ENCODE assay signal across 18 cellular contexts in genomic region chr6:110728501-110728900, GRCh38.
A peak's percentile ranks its signal among the peaks of the same experiment; 100 is the strongest.
DNase-seq lines count a peak whose midpoint lies in the region; ATAC-seq and TF ChIP-seq lines count a peak whose summit lies in the region.
"Had no signal": no experiment of that assay in that cellular context is flagged by ENCODE, and none has a peak within 500 bp of the region (broad histone marks: within the 10 kb centered on the region; RNA-seq: fewer than 3 reads in every experiment).

No MANE protein-coding gene starts in this region.

- H3K27ac Mint-ChIP-seq in activated CD4-positive, alpha-beta memory T cell treated with anti-CD3 and anti-CD28 coated beads, Interleukin-2, amount 10 ng/mL, durations not matched to agents 7 days and 5 days, result no peak overlapping the region
- H3K27ac Mint-ChIP-seq: activated B cell treated with CpG ODN at 0.5 μM for 24 hours; activated naive CD4-positive, alpha-beta T cell treated with anti-CD3 and anti-CD28 coated beads, Interleukin-2, amount 50 U/mL, for 24 hours had no signal

- peak overlapping the region; percentile 47 for H3K27ac ChIP-seq in OCI-LY3 (ENCODE audit: low read length)
- H3K27ac ChIP-seq: heart left ventricle, parathyroid adenoma, upper lobe of left lung had no signal

- H3K27me3 Mint-ChIP-seq in activated CD4-positive, alpha-beta memory T cell treated with anti-CD3 and anti-CD28 coated beads, Interleukin-2, amount 10 ng/mL, durations not matched to agents 7 days and 5 days, result no peaks in the 10 kb centered on the region
- H3K27me3 Mint-ChIP-seq: activated B cell treated with CpG ODN at 0.5 μM for 24 hours; activated naive CD4-positive, alpha-beta T cell treated with anti-CD3 and anti-CD28 coated beads, Interleukin-2, amount 50 U/mL, for 24 hours had no signal

- H3K36me3 ChIP-seq in OCI-LY3 (replicated peaks; ENCODE audit: low read depth, low read length), result no peaks in the 10 kb centered on the region
- H3K36me3 ChIP-seq: upper lobe of left lung had no signal

- no peak overlapping the region for H2AFZ ChIP-seq in OCI-LY3 (ENCODE audit: low read depth, low read length)
- H2AFZ ChIP-seq: parathyroid adenoma had no signal

- no peaks in the 10 kb centered on the region for H3K9me3 ChIP-seq in OCI-LY3 (ENCODE audit: insufficient read depth, low read length)
- H3K9me3 ChIP-seq: heart left ventricle, upper lobe of left lung had no signal

- no peak overlapping the region for H3K9ac ChIP-seq in OCI-LY3 (ENCODE audit: low read length)
- H3K9ac ChIP-seq: parathyroid adenoma had no signal

- peaks cover 10% of the 10 kb centered on the region for H3K36me3 Mint-ChIP-seq in activated CD4-positive, alpha-beta memory T cell treated with anti-CD3 and anti-CD28 coated beads, Interleukin-2, amount 10 ng/mL, durations not matched to agents 7 days and 5 days (ENCODE audit: low read depth)

- H3K4me2 ChIP-seq in OCI-LY3 (ENCODE audit: low read length), result peak overlapping the region; percentile 52

- H3K79me2 ChIP-seq in OCI-LY3 (ENCODE audit: low read length), result no peaks in the 10 kb centered on the region
- H3K79me2 ChIP-seq: parathyroid adenoma had no signal

- H3K4me1 Mint-ChIP-seq in activated CD4-positive, alpha-beta memory T cell treated with anti-CD3 and anti-CD28 coated beads, Interleukin-2, amount 10 ng/mL, durations not matched to agents 7 days and 5 days, result no peaks in the 10 kb centered on the region
- H3K4me1 Mint-ChIP-seq: activated naive CD4-positive, alpha-beta T cell treated with anti-CD3 and anti-CD28 coated beads, Interleukin-2, amount 50 U/mL, for 24 hours had no signal

- no peaks in the 10 kb centered on the region for H3K27me3 ChIP-seq in OCI-LY3 (ENCODE audit: low read depth, low read length)
- H3K27me3 ChIP-seq: heart left ventricle, upper lobe of left lung had no signal

- peak; percentile 90 for ATAC-seq in GM19043 (IDR thresholded peaks at IDR 0.05; ENCODE audit: low read depth, unreplicated experiment)
- peak; percentile 75 for ATAC-seq in HG02938 (IDR thresholded peaks at IDR 0.05; ENCODE audit: unreplicated experiment)
- no peak for ATAC-seq in GM18502 (IDR thresholded peaks at IDR 0.05; ENCODE audit: poor library complexity, unreplicated experiment)
- ATAC-seq: heart left ventricle had no signal

- H3K9me3 Mint-ChIP-seq in activated CD4-positive, alpha-beta memory T cell treated with anti-CD3 and anti-CD28 coated beads, Interleukin-2, amount 10 ng/mL, durations not matched to agents 7 days and 5 days, result no peaks in the 10 kb centered on the region
- H3K9me3 Mint-ChIP-seq: activated B cell treated with CpG ODN at 0.5 μM for 24 hours; activated naive CD4-positive, alpha-beta T cell treated with anti-CD3 and anti-CD28 coated beads, Interleukin-2, amount 50 U/mL, for 24 hours had no signal

- no peaks in the 10 kb centered on the region for H4K20me1 ChIP-seq in OCI-LY3 (ENCODE audit: insufficient read depth, low read length)

- H3K4me3 Mint-ChIP-seq in activated CD4-positive, alpha-beta memory T cell treated with anti-CD3 and anti-CD28 coated beads, Interleukin-2, amount 10 ng/mL, durations not matched to agents 7 days and 5 days, result no peak overlapping the region
- H3K4me3 Mint-ChIP-seq: activated B cell treated with CpG ODN at 0.5 μM for 24 hours; activated naive CD4-positive, alpha-beta T cell treated with anti-CD3 and anti-CD28 coated beads, Interleukin-2, amount 50 U/mL, for 24 hours had no signal

- no peak for TF ChIP-seq CTCF in GM12865 (IDR thresholded peaks at IDR 0.05; ENCODE audit: insufficient read depth, low read depth, low read length, missing control alignments)
- TF ChIP-seq CTCF in OCI-LY3 (IDR thresholded peaks at IDR 0.05; ENCODE audit: low read depth, low read length), result no peak

- peak; percentile 18 for DNase-seq in GM12865 (ENCODE audit: low read depth)
- no peak for DNase-seq in stimulated activated CD4-positive, alpha-beta T cell treated with anti-CD3 and anti-CD28 coated beads, Interleukin-2, amount 100 ng/mL, for 48 hours
- no peak for DNase-seq in activated CD4-positive, alpha-beta memory T cell treated with anti-CD3 and anti-CD28 coated beads, Interleukin-2, amount 10 ng/mL, durations not matched to agents 7 days and 5 days
- DNase-seq in activated CD8-positive, alpha-beta memory T cell treated with anti-CD3 and anti-CD28 coated beads, Interleukin-2, amount 50 U/mL, for 48 hours, result no peak
- DNase-seq: activated B cell treated with CpG ODN at 0.5 μM for 24 hours; Calu3; cerebellar nuclear complex; heart left ventricle; NCI-H1092 treated with DMSO at 0.1 percent for 48 hours; NCI-H226; stimulated activated CD4-positive, alpha-beta T cell treated with anti-CD3 and anti-CD28 coated beads, Interleukin-15, amount 100 ng/mL, for 24 hours; upper lobe of left lung had no signal

- CTCF ChIA-PET in activated CD4-positive, alpha-beta memory T cell treated with anti-CD3 and anti-CD28 coated beads, Interleukin-2, amount 10 ng/mL, durations not matched to agents 7 days and 5 days (lab: Charles Lee), result no interaction called here

- peaks cover 21% of the 10 kb centered on the region for H3K4me1 ChIP-seq in OCI-LY3 (ENCODE audit: low read length)
- H3K4me1 ChIP-seq: parathyroid adenoma had no signal

- H3K4me3 ChIP-seq in GM12865 (ENCODE audit: low read depth, low read length), result no peak overlapping the region
- H3K4me3 ChIP-seq in OCI-LY3 (ENCODE audit: low read length), result peak overlapping the region; percentile 28; the same call in 1 of the 2 replicates
- H3K4me3 ChIP-seq: heart left ventricle, upper lobe of left lung had no signal

- POLR2A ChIA-PET in activated CD4-positive, alpha-beta memory T cell treated with anti-CD3 and anti-CD28 coated beads, Interleukin-2, amount 10 ng/mL, durations not matched to agents 7 days and 5 days (lab: Charles Lee), result interaction anchor here (1.1 kb wide), 1 partner anchor 146 kb away, joined by 3 read pairs; the partner anchor contains the start of gene AMD1
